Comparison of ENCODE assay signal across 2 cellular contexts in the genomic region with DNA sequence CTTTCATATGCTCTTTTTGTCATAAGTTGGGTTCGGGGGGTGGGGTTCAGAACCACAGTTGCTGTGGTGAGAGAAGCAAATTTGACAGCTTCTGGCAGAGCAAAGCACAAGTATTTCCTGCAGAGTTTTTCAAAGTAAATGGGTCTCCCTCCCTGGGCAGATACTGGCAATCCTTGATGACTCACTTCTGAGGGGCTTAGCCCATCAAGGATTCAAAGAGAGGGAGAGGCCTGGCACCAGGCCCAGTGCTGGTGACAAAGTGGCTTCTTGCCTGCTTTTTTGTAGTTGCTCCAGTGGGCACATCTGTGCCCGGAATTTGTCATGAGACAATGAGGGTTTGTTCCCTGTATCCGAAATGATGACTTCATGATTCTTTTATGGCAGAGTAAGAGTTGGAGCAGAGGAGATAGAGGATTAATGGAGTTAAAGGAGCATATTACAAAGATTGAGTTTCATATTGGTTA.
TF ChIP-seq lines count a peak whose summit lies in the region.

No MANE protein-coding gene starts in this region.

TF ChIP-seq in HepG2, 621 proteins besides CTCF, POLR2A, EP300 and RAD21:
- no peak for TF ChIP-seq RFXAP (CRISPR knock-in tag; IDR thresholded peaks at IDR 0.05; ENCODE audit: borderline replicate concordance)
- TF ChIP-seq, protein P1, sequence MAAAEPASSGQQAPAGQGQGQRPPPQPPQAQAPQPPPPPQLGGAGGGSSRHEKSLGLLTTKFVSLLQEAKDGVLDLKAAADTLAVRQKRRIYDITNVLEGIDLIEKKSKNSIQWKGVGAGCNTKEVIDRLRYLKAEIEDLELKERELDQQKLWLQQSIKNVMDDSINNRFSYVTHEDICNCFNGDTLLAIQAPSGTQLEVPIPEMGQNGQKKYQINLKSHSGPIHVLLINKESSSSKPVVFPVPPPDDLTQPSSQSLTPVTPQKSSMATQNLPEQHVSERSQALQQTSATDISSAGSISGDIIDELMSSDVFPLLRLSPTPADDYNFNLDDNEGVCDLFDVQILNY (CRISPR knock-in tag; conservative IDR thresholded peaks at IDR 0.05): no peak
- TF ChIP-seq FOXC1 (CRISPR knock-in tag; IDR thresholded peaks at IDR 0.05; ENCODE audit: borderline replicate concordance): no peak
- TF ChIP-seq, protein P2, sequence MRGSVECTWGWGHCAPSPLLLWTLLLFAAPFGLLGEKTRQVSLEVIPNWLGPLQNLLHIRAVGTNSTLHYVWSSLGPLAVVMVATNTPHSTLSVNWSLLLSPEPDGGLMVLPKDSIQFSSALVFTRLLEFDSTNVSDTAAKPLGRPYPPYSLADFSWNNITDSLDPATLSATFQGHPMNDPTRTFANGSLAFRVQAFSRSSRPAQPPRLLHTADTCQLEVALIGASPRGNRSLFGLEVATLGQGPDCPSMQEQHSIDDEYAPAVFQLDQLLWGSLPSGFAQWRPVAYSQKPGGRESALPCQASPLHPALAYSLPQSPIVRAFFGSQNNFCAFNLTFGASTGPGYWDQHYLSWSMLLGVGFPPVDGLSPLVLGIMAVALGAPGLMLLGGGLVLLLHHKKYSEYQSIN (CRISPR knock-in tag; IDR thresholded peaks at IDR 0.05; ENCODE audit: borderline replicate concordance): no peak
- TF ChIP-seq ZNF547 (CRISPR knock-in tag; IDR thresholded peaks at IDR 0.05): no peak
- TF ChIP-seq, protein P3, sequence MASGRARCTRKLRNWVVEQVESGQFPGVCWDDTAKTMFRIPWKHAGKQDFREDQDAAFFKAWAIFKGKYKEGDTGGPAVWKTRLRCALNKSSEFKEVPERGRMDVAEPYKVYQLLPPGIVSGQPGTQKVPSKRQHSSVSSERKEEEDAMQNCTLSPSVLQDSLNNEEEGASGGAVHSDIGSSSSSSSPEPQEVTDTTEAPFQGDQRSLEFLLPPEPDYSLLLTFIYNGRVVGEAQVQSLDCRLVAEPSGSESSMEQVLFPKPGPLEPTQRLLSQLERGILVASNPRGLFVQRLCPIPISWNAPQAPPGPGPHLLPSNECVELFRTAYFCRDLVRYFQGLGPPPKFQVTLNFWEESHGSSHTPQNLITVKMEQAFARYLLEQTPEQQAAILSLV (CRISPR knock-in tag; IDR thresholded peaks at IDR 0.05; ENCODE audit: borderline replicate concordance): no peak
- no peak for TF ChIP-seq SOX5 (CRISPR knock-in tag; IDR thresholded peaks at IDR 0.05; ENCODE audit: borderline replicate concordance)
- no peak for TF ChIP-seq PAWR (CRISPR knock-in tag; IDR thresholded peaks at IDR 0.05; ENCODE audit: borderline replicate concordance)
- TF ChIP-seq, protein P4, sequence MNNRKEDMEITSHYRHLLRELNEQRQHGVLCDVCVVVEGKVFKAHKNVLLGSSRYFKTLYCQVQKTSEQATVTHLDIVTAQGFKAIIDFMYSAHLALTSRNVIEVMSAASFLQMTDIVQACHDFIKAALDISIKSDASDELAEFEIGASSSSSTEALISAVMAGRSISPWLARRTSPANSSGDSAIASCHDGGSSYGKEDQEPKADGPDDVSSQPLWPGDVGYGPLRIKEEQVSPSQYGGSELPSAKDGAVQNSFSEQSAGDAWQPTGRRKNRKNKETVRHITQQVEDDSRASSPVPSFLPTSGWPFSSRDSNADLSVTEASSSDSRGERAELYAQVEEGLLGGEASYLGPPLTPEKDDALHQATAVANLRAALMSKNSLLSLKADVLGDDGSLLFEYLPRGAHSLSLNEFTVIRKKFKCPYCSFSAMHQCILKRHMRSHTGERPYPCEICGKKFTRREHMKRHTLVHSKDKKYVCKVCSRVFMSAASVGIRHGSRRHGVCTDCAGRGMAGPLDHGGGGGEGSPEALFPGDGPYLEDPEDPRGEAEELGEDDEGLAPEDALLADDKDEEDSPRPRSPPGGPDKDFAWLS (CRISPR knock-in tag; IDR thresholded peaks at IDR 0.05; ENCODE audit: borderline replicate concordance): no peak
- no peak for TF ChIP-seq TOE1 (CRISPR knock-in tag; IDR thresholded peaks at IDR 0.05)
- TF ChIP-seq SRF (IDR thresholded peaks at IDR 0.05; ENCODE audit: low read depth, low read length): no peak
- TF ChIP-seq, protein P5, sequence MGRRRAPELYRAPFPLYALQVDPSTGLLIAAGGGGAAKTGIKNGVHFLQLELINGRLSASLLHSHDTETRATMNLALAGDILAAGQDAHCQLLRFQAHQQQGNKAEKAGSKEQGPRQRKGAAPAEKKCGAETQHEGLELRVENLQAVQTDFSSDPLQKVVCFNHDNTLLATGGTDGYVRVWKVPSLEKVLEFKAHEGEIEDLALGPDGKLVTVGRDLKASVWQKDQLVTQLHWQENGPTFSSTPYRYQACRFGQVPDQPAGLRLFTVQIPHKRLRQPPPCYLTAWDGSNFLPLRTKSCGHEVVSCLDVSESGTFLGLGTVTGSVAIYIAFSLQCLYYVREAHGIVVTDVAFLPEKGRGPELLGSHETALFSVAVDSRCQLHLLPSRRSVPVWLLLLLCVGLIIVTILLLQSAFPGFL (CRISPR knock-in tag; IDR thresholded peaks at IDR 0.05): no peak
- TF ChIP-seq ZNF333 (CRISPR knock-in tag; IDR thresholded peaks at IDR 0.05; ENCODE audit: borderline replicate concordance): no peak
- TF ChIP-seq SAFB2 (CRISPR knock-in tag; IDR thresholded peaks at IDR 0.05; ENCODE audit: borderline replicate concordance, low read depth): no peak
TF ChIP-seq in HepG2: peak in this region for 0.

TF ChIP-seq in SK-N-SH, 30 proteins besides CTCF, POLR2A, EP300 and RAD21:
- TF ChIP-seq JUND (IDR thresholded peaks at IDR 0.05) (peak; percentile 84), GABPA (IDR thresholded peaks at IDR 0.05; ENCODE audit: low read depth) (no peak), TAF1 (IDR thresholded peaks at IDR 0.05; ENCODE audit: borderline replicate concordance, low read depth, low read length) (no peak), FOXM1 (IDR thresholded peaks at IDR 0.05; ENCODE audit: low read depth) (peak; percentile 85), TEAD4 (IDR thresholded peaks at IDR 0.05; ENCODE audit: borderline replicate concordance, insufficient read depth) (peak; percentile 64; the same call in 1 of the 2 replicates), TCF12 (IDR thresholded peaks at IDR 0.05) (peak; percentile 89), MEF2A (IDR thresholded peaks at IDR 0.05; ENCODE audit: borderline replicate concordance, low read depth) (0 out of 2 replicates have a peak, but pooled peaks have one; percentile 17), FOXJ3 (CRISPR knock-in tag; IDR thresholded peaks at IDR 0.05) (no peak), YY1 (IDR thresholded peaks at IDR 0.05; ENCODE audit: low read depth) (no peak), RCOR1 (IDR thresholded peaks at IDR 0.05; ENCODE audit: low read length) (no peak), NFIC (IDR thresholded peaks at IDR 0.05; ENCODE audit: borderline replicate concordance) (peak; percentile 97), RXRA (IDR thresholded peaks at IDR 0.05; ENCODE audit: borderline replicate concordance, low read depth) (peak; percentile 59; the same call in 1 of the 2 replicates), ELF1 (IDR thresholded peaks at IDR 0.05) (no peak; the same call in 1 of the 2 replicates), MXI1 (IDR thresholded peaks at IDR 0.05; ENCODE audit: low read depth, low read length) (no peak), NRF1 (IDR thresholded peaks at IDR 0.05; ENCODE audit: low read depth, low read length) (no peak), GATA2 (CRISPR knock-in tag; IDR thresholded peaks at IDR 0.05) (no peak), CHD2 (IDR thresholded peaks at IDR 0.05; ENCODE audit: low read length, partially characterized antibody) (no peak), EZH2phosphoT487 (IDR thresholded peaks at IDR 0.05; ENCODE audit: borderline replicate concordance, low read depth) (no peak), RFX5 (IDR thresholded peaks at IDR 0.05; ENCODE audit: low read length) (no peak), POLR2AphosphoS5 (IDR thresholded peaks at IDR 0.05; ENCODE audit: low read depth, low read length) (peak; percentile 39; the same call in 1 of the 2 replicates), SIN3A (IDR thresholded peaks at IDR 0.05; ENCODE audit: borderline replicate concordance, low read depth, low read length) (peak; percentile 62; the same call in 1 of the 2 replicates), SMC3 (IDR thresholded peaks at IDR 0.05; ENCODE audit: low read depth, low read length) (no peak), FOSL2 (IDR thresholded peaks at IDR 0.05; ENCODE audit: borderline replicate concordance, low read depth) (peak; percentile 87)
- TF ChIP-seq, protein P6, sequence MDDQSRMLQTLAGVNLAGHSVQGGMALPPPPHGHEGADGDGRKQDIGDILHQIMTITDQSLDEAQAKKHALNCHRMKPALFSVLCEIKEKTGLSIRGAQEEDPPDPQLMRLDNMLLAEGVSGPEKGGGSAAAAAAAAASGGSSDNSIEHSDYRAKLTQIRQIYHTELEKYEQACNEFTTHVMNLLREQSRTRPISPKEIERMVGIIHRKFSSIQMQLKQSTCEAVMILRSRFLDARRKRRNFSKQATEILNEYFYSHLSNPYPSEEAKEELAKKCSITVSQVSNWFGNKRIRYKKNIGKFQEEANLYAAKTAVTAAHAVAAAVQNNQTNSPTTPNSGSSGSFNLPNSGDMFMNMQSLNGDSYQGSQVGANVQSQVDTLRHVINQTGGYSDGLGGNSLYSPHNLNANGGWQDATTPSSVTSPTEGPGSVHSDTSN (IDR thresholded peaks at IDR 0.05): peak; percentile 67
- TF ChIP-seq, protein P7, sequence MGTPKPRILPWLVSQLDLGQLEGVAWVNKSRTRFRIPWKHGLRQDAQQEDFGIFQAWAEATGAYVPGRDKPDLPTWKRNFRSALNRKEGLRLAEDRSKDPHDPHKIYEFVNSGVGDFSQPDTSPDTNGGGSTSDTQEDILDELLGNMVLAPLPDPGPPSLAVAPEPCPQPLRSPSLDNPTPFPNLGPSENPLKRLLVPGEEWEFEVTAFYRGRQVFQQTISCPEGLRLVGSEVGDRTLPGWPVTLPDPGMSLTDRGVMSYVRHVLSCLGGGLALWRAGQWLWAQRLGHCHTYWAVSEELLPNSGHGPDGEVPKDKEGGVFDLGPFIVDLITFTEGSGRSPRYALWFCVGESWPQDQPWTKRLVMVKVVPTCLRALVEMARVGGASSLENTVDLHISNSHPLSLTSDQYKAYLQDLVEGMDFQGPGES (IDR thresholded peaks at IDR 0.05; ENCODE audit: low read depth, low read length): no peak
- TF ChIP-seq, protein P8, sequence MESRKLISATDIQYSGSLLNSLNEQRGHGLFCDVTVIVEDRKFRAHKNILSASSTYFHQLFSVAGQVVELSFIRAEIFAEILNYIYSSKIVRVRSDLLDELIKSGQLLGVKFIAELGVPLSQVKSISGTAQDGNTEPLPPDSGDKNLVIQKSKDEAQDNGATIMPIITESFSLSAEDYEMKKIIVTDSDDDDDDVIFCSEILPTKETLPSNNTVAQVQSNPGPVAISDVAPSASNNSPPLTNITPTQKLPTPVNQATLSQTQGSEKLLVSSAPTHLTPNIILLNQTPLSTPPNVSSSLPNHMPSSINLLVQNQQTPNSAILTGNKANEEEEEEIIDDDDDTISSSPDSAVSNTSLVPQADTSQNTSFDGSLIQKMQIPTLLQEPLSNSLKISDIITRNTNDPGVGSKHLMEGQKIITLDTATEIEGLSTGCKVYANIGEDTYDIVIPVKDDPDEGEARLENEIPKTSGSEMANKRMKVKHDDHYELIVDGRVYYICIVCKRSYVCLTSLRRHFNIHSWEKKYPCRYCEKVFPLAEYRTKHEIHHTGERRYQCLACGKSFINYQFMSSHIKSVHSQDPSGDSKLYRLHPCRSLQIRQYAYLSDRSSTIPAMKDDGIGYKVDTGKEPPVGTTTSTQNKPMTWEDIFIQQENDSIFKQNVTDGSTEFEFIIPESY (IDR thresholded peaks at IDR 0.05; ENCODE audit: borderline replicate concordance, low read depth): peak; percentile 46; the same call in 1 of the 2 replicates
- TF ChIP-seq, protein P9, sequence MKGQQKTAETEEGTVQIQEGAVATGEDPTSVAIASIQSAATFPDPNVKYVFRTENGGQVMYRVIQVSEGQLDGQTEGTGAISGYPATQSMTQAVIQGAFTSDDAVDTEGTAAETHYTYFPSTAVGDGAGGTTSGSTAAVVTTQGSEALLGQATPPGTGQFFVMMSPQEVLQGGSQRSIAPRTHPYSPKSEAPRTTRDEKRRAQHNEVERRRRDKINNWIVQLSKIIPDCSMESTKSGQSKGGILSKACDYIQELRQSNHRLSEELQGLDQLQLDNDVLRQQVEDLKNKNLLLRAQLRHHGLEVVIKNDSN (IDR thresholded peaks at IDR 0.05; ENCODE audit: borderline replicate concordance, low read depth): 0 out of 2 replicates have a peak, but pooled peaks have one; percentile 34
- TF ChIP-seq, protein P10, sequence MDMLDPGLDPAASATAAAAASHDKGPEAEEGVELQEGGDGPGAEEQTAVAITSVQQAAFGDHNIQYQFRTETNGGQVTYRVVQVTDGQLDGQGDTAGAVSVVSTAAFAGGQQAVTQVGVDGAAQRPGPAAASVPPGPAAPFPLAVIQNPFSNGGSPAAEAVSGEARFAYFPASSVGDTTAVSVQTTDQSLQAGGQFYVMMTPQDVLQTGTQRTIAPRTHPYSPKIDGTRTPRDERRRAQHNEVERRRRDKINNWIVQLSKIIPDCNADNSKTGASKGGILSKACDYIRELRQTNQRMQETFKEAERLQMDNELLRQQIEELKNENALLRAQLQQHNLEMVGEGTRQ (IDR thresholded peaks at IDR 0.05; ENCODE audit: borderline replicate concordance, low read depth, low read length): no peak
- TF ChIP-seq, protein P11, sequence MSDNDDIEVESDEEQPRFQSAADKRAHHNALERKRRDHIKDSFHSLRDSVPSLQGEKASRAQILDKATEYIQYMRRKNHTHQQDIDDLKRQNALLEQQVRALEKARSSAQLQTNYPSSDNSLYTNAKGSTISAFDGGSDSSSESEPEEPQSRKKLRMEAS (IDR thresholded peaks at IDR 0.05; ENCODE audit: low read depth): no peak; the same call in 1 of the 2 replicates
- TF ChIP-seq, protein P12, sequence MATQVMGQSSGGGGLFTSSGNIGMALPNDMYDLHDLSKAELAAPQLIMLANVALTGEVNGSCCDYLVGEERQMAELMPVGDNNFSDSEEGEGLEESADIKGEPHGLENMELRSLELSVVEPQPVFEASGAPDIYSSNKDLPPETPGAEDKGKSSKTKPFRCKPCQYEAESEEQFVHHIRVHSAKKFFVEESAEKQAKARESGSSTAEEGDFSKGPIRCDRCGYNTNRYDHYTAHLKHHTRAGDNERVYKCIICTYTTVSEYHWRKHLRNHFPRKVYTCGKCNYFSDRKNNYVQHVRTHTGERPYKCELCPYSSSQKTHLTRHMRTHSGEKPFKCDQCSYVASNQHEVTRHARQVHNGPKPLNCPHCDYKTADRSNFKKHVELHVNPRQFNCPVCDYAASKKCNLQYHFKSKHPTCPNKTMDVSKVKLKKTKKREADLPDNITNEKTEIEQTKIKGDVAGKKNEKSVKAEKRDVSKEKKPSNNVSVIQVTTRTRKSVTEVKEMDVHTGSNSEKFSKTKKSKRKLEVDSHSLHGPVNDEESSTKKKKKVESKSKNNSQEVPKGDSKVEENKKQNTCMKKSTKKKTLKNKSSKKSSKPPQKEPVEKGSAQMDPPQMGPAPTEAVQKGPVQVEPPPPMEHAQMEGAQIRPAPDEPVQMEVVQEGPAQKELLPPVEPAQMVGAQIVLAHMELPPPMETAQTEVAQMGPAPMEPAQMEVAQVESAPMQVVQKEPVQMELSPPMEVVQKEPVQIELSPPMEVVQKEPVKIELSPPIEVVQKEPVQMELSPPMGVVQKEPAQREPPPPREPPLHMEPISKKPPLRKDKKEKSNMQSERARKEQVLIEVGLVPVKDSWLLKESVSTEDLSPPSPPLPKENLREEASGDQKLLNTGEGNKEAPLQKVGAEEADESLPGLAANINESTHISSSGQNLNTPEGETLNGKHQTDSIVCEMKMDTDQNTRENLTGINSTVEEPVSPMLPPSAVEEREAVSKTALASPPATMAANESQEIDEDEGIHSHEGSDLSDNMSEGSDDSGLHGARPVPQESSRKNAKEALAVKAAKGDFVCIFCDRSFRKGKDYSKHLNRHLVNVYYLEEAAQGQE (IDR thresholded peaks at IDR 0.05; ENCODE audit: low read depth, low read length): peak; percentile 37; the same call in 1 of the 2 replicates
